ENCODE assay signal across 11 cellular contexts in genomic region chr12:100675432-100675831, GRCh38.
DNase-seq lines count a peak whose midpoint lies in the region; ATAC-seq, FAIRE-seq and TF ChIP-seq lines count a peak whose summit lies in the region.
"Had no signal": no experiment of that assay in that cellular context is flagged by ENCODE, and none has a peak within 500 bp of the region (broad histone marks: within the 10 kb centered on the region; RNA-seq: fewer than 3 reads in every experiment).

No MANE protein-coding gene starts in this region.

- no peaks in the 10 kb centered on the region for H3K4me1 ChIP-seq in heart left ventricle
- no peaks in the 10 kb centered on the region for H3K4me1 ChIP-seq in left ventricle myocardium inferior
- no peaks in the 10 kb centered on the region for H3K4me1 ChIP-seq in fibroblast of lung (ENCODE audit: control insufficient read depth, extremely low read depth, insufficient read depth, low read length)
- H3K4me1 ChIP-seq in HepG2 (ENCODE audit: insufficient read depth, low read length) = peaks cover 11% of the 10 kb centered on the region; the same call in 1 of the 2 replicates

- POLR2A ChIA-PET in HepG2 (lab: Yijun Ruan, JAX) = no interaction called here
- POLR2A ChIA-PET in WTC11 (lab: Charles Lee) = no interaction called here

- no peaks in the 10 kb centered on the region for H3K4me1 Mint-ChIP-seq in WTC11

- no peak for TF ChIP-seq POLR2A in heart left ventricle (IDR thresholded peaks at IDR 0.05)
- TF ChIP-seq POLR2A in HepG2 (IDR thresholded peaks at IDR 0.05; ENCODE audit: insufficient read depth in 1 of 2, low read depth in 2 of 2, low read length in 2 of 2) = no peak

- H3K9me3 ChIP-seq in heart left ventricle (no peaks in the 10 kb centered on the region), left ventricle myocardium inferior (replicated peaks) (no peaks in the 10 kb centered on the region), fibroblast of lung (ENCODE audit: control insufficient read depth, insufficient read depth, low read depth, low read length) (no peaks in the 10 kb centered on the region), HepG2 (ENCODE audit: low read length) (no peaks in the 10 kb centered on the region)

- H3K36me3 ChIP-seq in heart left ventricle = no peaks in the 10 kb centered on the region
- H3K36me3 ChIP-seq in left ventricle myocardium inferior = no peaks in the 10 kb centered on the region
- H3K36me3 ChIP-seq in fibroblast of lung (ENCODE audit: control insufficient read depth, insufficient read depth, low read length) = no peaks in the 10 kb centered on the region
- H3K36me3 ChIP-seq in HepG2 (replicated peaks in 1 of 2; ENCODE audit: control insufficient read depth in 1 of 2, insufficient read depth in 2 of 2, low read length in 2 of 2) = no peaks in the 10 kb centered on the region
- H3K36me3 ChIP-seq: BLaER1 treated with 17β-estradiol and CSF1 and Interleukin-3, amounts not matched to agents 10 nM and 100 nM had no signal

- H3K27me3 ChIP-seq in heart left ventricle = peaks cover 0 to 13% (median 0%) of the 10 kb centered on the region in 9 donors
- peaks cover 27% of the 10 kb centered on the region for H3K27me3 ChIP-seq in left ventricle myocardium inferior (ENCODE audit: low read depth)
- H3K27me3 ChIP-seq in fibroblast of lung (ENCODE audit: control insufficient read depth, insufficient read depth, low read length) = no peaks in the 10 kb centered on the region
- H3K27me3 ChIP-seq in HepG2 (ENCODE audit: control insufficient read depth in 1 of 2, insufficient read depth in 2 of 2, low read length in 2 of 2) = peaks cover 1 to 13% of the 10 kb centered on the region in 2 experiments; a peak in 2 of 5 replicates
- H3K27me3 ChIP-seq: BLaER1 treated with 17β-estradiol and CSF1 and Interleukin-3, amounts not matched to agents 10 nM and 100 nM had no signal

- H3K27ac Mint-ChIP-seq in WTC11 = no peak overlapping the region

- TF ChIP-seq RAD21 in HepG2 (CRISPR knock-in tag; IDR thresholded peaks at IDR 0.05) = no peak

- no peak for TF ChIP-seq CTCF in heart left ventricle (IDR thresholded peaks at IDR 0.05)
- TF ChIP-seq CTCF in left ventricle myocardium inferior (IDR thresholded peaks at IDR 0.05; ENCODE audit: borderline replicate concordance) = no peak
- no peak for TF ChIP-seq CTCF in fibroblast of lung (conservative IDR thresholded peaks at IDR 0.05 in 1 of 2, IDR thresholded peaks at IDR 0.05 in 1 of 2; ENCODE audit: low read depth in 1 of 2, low read length in 2 of 2)
- TF ChIP-seq CTCF in HepG2 (CRISPR knock-in tag; IDR thresholded peaks at IDR 0.05) = no peak
- TF ChIP-seq CTCF in WTC11 (IDR thresholded peaks at IDR 0.05) = no peak

- H3K27me3 Mint-ChIP-seq in WTC11 (ENCODE audit: low read depth) = no peaks in the 10 kb centered on the region; the same call in none of the 2 replicates

- in situ Hi-C loops in HepG2 (cut with HindIII; ENCODE audit: extremely low pct_ligation_motif_present, low pct_unique_long_range_greater_than_20kb) = no loop called here

- no peak overlapping the region for H3K4me3 ChIP-seq in heart left ventricle
- no peak overlapping the region for H3K4me3 ChIP-seq in left ventricle myocardium inferior
- no peak overlapping the region for H3K4me3 ChIP-seq in fibroblast of lung (replicated peaks in 1 of 4; ENCODE audit: control extremely low read depth in 1 of 4, insufficient read depth in 1 of 4, low read depth in 3 of 4, low read length in 4 of 4)
- no peak overlapping the region for H3K4me3 ChIP-seq in HepG2 (replicated peaks in 1 of 3; ENCODE audit: insufficient read depth in 1 of 3, low read depth in 2 of 3, low read length in 3 of 3)
- H3K4me3 ChIP-seq: BLaER1 treated with 17β-estradiol and CSF1 and Interleukin-3, amounts not matched to agents 10 nM and 100 nM had no signal

- WGBS in heart left ventricle, 4 donors = 22 to 32% (median 28%) methylated on average over 4 of the region's 4 CpGs
- 5% methylated on average over 4 of the region's 4 CpGs for WGBS in HepG2 (ENCODE audit: low lambda C conversion rate)

- peak in 3 of 5 donors; percentile 32 to 54 (median 52) for DNase-seq in heart left ventricle
- no peak for DNase-seq in left ventricle myocardium inferior
- DNase-seq in NCI-H774 (lab: John Stamatoyannopoulos, UW) = peak; percentile 62
- peak; percentile 45 to 67 for DNase-seq in fibroblast of lung (ENCODE audit: low read depth in 2 of 2)
- peak; percentile 53 for DNase-seq in ureter (ENCODE audit: low spot score)
- no peak for DNase-seq in COLO829 (ENCODE audit: low spot score)
- no peak for DNase-seq in HepG2 (ENCODE audit: low spot score)
- no peak for DNase-seq in WTC11 (ENCODE audit: low spot score)

- FAIRE-seq in HepG2 (lab: Jason Lieb, UNC) = no peak
- FAIRE-seq: islet of Langerhans had no signal

- H3K36me3 Mint-ChIP-seq in WTC11 = no peaks in the 10 kb centered on the region

- peaks cover 8% of the 10 kb centered on the region for H3K9me3 Mint-ChIP-seq in WTC11

- H3K4me2 ChIP-seq in fibroblast of lung (ENCODE audit: extremely low read depth, insufficient read depth, low read length) (no peak overlapping the region), HepG2 (ENCODE audit: low read depth, low read length) (no peak overlapping the region)

- H3K9ac ChIP-seq in fibroblast of lung (ENCODE audit: insufficient read depth, low read length) (no peak overlapping the region), HepG2 (ENCODE audit: insufficient read depth, low read depth, low read length) (no peak overlapping the region)
- H3K9ac ChIP-seq: BLaER1 treated with 17β-estradiol and CSF1 and Interleukin-3, amounts not matched to agents 10 nM and 100 nM had no signal

- H3K27ac ChIP-seq in heart left ventricle (no peak overlapping the region), left ventricle myocardium inferior (replicated peaks) (no peak overlapping the region), fibroblast of lung (ENCODE audit: insufficient read depth, low read length) (no peak overlapping the region), HepG2 (ENCODE audit: extremely low read length, insufficient read depth, low read length) (no peak overlapping the region)
- H3K27ac ChIP-seq: HL-60 had no signal

- H4K20me1 ChIP-seq in fibroblast of lung (ENCODE audit: control insufficient read depth, extremely low read depth, insufficient read depth, low read length) (no peaks in the 10 kb centered on the region), HepG2 (ENCODE audit: insufficient read depth, low read length) (no peaks in the 10 kb centered on the region)
- H4K20me1 ChIP-seq: BLaER1 treated with 17β-estradiol and CSF1 and Interleukin-3, amounts not matched to agents 10 nM and 100 nM had no signal

- H3K79me2 ChIP-seq in fibroblast of lung (ENCODE audit: control insufficient read depth, insufficient read depth, low read length) = no peaks in the 10 kb centered on the region
- no peaks in the 10 kb centered on the region for H3K79me2 ChIP-seq in HepG2 (ENCODE audit: insufficient read depth, low read length)

- intact Hi-C loops in heart left ventricle (cut with DNase I) (no loop called here), left ventricle myocardium inferior (cut with micrococcal nuclease) (no loop called here), HepG2 (cut with micrococcal nuclease; ENCODE audit: unreplicated experiment) (no loop called here)

- TF ChIP-seq EP300 in HepG2 (IDR thresholded peaks at IDR 0.05; ENCODE audit: low read depth in 2 of 2, low read length in 2 of 2) (no peak), HepG2 (CRISPR knock-in tag; IDR thresholded peaks at IDR 0.05; ENCODE audit: borderline replicate concordance) (no peak)

- BruUV-seq in HepG2 (replicated peaks; lab: Mats Ljungman, UMichigan) = no TSS peak

- no peak overlapping the region for H3K4me3 Mint-ChIP-seq in WTC11

- ATAC-seq in heart left ventricle = no peak
- ATAC-seq in HepG2 = no peak
- no peak for ATAC-seq in WTC11

- H2AFZ ChIP-seq in fibroblast of lung (ENCODE audit: low read length) (no peak overlapping the region), HepG2 (ENCODE audit: low read length) (no peak overlapping the region)

- CTCF ChIA-PET in HepG2 (lab: Yijun Ruan, JAX; ENCODE audit: low intra/inter-chr PET ratio, low total read pairs) = no interaction called here
- CTCF ChIA-PET in WTC11 (lab: Charles Lee) = no interaction called here

TF ChIP-seq in HepG2, 621 proteins besides CTCF, POLR2A, EP300 and RAD21:
- TF ChIP-seq MIXL1 (CRISPR knock-in tag; IDR thresholded peaks at IDR 0.05) (no peak), ZNF816 (CRISPR knock-in tag; IDR thresholded peaks at IDR 0.05; ENCODE audit: borderline replicate concordance) (no peak), ZNF614 (CRISPR knock-in tag; IDR thresholded peaks at IDR 0.05; ENCODE audit: borderline replicate concordance) (no peak)

TF ChIP-seq in WTC11, 78 proteins besides CTCF, POLR2A, EP300 and RAD21 (continues in another document):
- no peak for TF ChIP-seq NFYB (CRISPR knock-in tag; conservative IDR thresholded peaks at IDR 0.05; ENCODE audit: low read depth)
- TF ChIP-seq, protein P1, sequence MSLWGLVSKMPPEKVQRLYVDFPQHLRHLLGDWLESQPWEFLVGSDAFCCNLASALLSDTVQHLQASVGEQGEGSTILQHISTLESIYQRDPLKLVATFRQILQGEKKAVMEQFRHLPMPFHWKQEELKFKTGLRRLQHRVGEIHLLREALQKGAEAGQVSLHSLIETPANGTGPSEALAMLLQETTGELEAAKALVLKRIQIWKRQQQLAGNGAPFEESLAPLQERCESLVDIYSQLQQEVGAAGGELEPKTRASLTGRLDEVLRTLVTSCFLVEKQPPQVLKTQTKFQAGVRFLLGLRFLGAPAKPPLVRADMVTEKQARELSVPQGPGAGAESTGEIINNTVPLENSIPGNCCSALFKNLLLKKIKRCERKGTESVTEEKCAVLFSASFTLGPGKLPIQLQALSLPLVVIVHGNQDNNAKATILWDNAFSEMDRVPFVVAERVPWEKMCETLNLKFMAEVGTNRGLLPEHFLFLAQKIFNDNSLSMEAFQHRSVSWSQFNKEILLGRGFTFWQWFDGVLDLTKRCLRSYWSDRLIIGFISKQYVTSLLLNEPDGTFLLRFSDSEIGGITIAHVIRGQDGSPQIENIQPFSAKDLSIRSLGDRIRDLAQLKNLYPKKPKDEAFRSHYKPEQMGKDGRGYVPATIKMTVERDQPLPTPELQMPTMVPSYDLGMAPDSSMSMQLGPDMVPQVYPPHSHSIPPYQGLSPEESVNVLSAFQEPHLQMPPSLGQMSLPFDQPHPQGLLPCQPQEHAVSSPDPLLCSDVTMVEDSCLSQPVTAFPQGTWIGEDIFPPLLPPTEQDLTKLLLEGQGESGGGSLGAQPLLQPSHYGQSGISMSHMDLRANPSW (CRISPR knock-in tag; conservative IDR thresholded peaks at IDR 0.05; ENCODE audit: low read depth) = no peak

Comparison
In these comparisons a context has a peak if more than half of its experiments do, and no peak if none do; other contexts are left out.
1. DNase-seq: peak in heart left ventricle (3 of 5), NCI-H774 (single experiment), fibroblast of lung (2 of 2) and ureter (single experiment); none in left ventricle myocardium inferior (single experiment), COLO829 (single experiment), HepG2 (single experiment) and WTC11 (single experiment).